9 cellular contexts compared by ENCODE assay signal in genomic region chr1:186722711-186723309, GRCh38. TPM values are rescaled to one million over a fixed set of nuclear protein-coding genes. Genes with fewer than 3 reads are reported as not detected.
DNase-seq lines count a peak whose midpoint lies in the region; ATAC-seq and TF ChIP-seq lines count a peak whose summit lies in the region.
"Had no signal": no experiment of that assay in that cellular context is flagged by ENCODE, and none has a peak within 500 bp of the region (broad histone marks: within the 10 kb centered on the region; RNA-seq: fewer than 3 reads in every experiment).

No MANE protein-coding gene starts in this region.

- no peaks in the 10 kb centered on the region for H3K4me1 ChIP-seq in RWPE2 (ENCODE audit: insufficient read depth, poor library complexity, severe bottlenecking)
- H3K4me1 ChIP-seq in foreskin keratinocyte = no peaks in the 10 kb centered on the region
- no peaks in the 10 kb centered on the region for H3K4me1 ChIP-seq in uterus

- H3K36me3 ChIP-seq in RWPE2 (ENCODE audit: low read depth) (no peaks in the 10 kb centered on the region), uterus (no peaks in the 10 kb centered on the region)

- H3K27ac ChIP-seq in RWPE2 (ENCODE audit: poor library complexity, severe bottlenecking) (no peak overlapping the region), foreskin keratinocyte (no peak overlapping the region), uterus (no peak overlapping the region)
- H3K27ac ChIP-seq: skin epidermis had no signal

- no peak for TF ChIP-seq POLR2A in uterus (IDR thresholded peaks at IDR 0.05)

- peak; percentile 85 for DNase-seq in COLO829 (ENCODE audit: low spot score)
- no peak for DNase-seq in RWPE2 (ENCODE audit: low spot score)
- no peak for DNase-seq in foreskin keratinocyte
- DNase-seq in uterus = peak in 1 of 2 donors; percentile 18
- DNase-seq in activated CD8-positive, alpha-beta memory T cell treated with anti-CD3 and anti-CD28 coated beads, Interleukin-2, amount 50 U/mL, for 4 hours = no peak
- DNase-seq in effector CD8-positive, alpha-beta T cell (lab: John Stamatoyannopoulos, UW) = no peak

- peak; percentile 73 for ATAC-seq in GM18520 (IDR thresholded peaks at IDR 0.05; ENCODE audit: unreplicated experiment)
- ATAC-seq in HG03354 (IDR thresholded peaks at IDR 0.05; ENCODE audit: poor library complexity, severe bottlenecking, unreplicated experiment) = peak; percentile 85
- ATAC-seq in RWPE2 (ENCODE audit: low read depth) = no peak
- ATAC-seq in foreskin keratinocyte = peak; percentile 35

- TF ChIP-seq CTCF in RWPE2 (IDR thresholded peaks at IDR 0.05; ENCODE audit: poor library complexity, severe bottlenecking) (peak; percentile 81), foreskin keratinocyte (conservative IDR thresholded peaks at IDR 0.05) (peak; percentile 73), uterus (IDR thresholded peaks at IDR 0.05) (peak; percentile 6 to 24 (median 14))

- H3K27me3 ChIP-seq in RWPE2 (ENCODE audit: insufficient read depth, poor library complexity, severe bottlenecking) = no peaks in the 10 kb centered on the region
- H3K27me3 ChIP-seq in foreskin keratinocyte = no peaks in the 10 kb centered on the region
- no peaks in the 10 kb centered on the region for H3K27me3 ChIP-seq in uterus

- H3K9me3 ChIP-seq in RWPE2 (ENCODE audit: severe bottlenecking) (no peaks in the 10 kb centered on the region), uterus (no peaks in the 10 kb centered on the region)

- intact Hi-C loops in uterus (cut with DNase I; ENCODE audit: low total_unique reads) = no loop called here

- H3K4me3 ChIP-seq in RWPE2 (ENCODE audit: severe bottlenecking) = no peak overlapping the region
- H3K4me3 ChIP-seq in uterus = no peak overlapping the region
- H3K4me3 ChIP-seq: skin epidermis had no signal

RNA-seq across cellular contexts. Expression of gene PTGS2, which starts 42.6 kb away (rescaled TPM):
- total RNA-seq in foreskin keratinocyte (25.1 and 40.7 TPM in 2 replicates), uterus (1 to 10 TPM in 3 of 4 donors, under 1 TPM in 1; 0.51 to 4.3 (median 1.9) TPM)
- polyA plus RNA-seq in foreskin keratinocyte = 5.6 and 7.2 TPM in 2 replicates

Comparison
In these comparisons a context has a peak if more than half of its experiments do, and no peak if none do; other contexts are left out.
1. CTCF ChIP-seq: peak in every context shown above with its lines; median percentile 81 in RWPE2; 73 in foreskin keratinocyte; 14 in uterus.